21 cellular contexts compared by ENCODE assay signal in the genomic region with DNA sequence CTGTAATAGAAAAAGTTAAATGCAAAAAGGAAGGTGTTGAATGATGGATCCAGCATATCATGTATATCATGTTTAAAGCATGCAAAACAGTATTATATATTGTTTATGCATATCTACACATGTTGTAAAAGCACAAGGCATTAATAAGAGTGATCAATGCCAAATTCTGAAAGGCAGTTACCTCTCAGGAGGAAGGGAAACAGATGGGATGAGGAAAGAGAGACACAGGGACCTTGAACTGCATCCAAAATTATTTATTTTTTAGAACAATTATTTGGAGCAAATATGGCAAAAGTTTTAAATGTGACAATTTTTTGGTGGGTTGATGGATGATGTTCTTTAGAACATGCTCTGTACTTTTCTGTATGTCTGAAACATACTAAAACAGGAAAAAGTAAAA.
DNase-seq lines count a peak whose midpoint lies in the region; ATAC-seq, FAIRE-seq and TF ChIP-seq lines count a peak whose summit lies in the region.
"Had no signal": no experiment of that assay in that cellular context is flagged by ENCODE, and none has a peak within 500 bp of the region (broad histone marks: within the 10 kb centered on the region; RNA-seq: fewer than 3 reads in every experiment).

No MANE protein-coding gene starts in this region.

- ATAC-seq in A549 (no peak), HG03280 (IDR thresholded peaks at IDR 0.05; ENCODE audit: unreplicated experiment) (no peak), body of pancreas (no peak)

- CTCF ChIA-PET in A549 (lab: Yijun Ruan, JAX): interaction anchor here (1.4 kb wide), 1 partner anchor 9 kb away, joined by 3 read pairs; no protein-coding TSS in a partner anchor
- CTCF ChIA-PET in PC-9 (lab: Charles Lee): no interaction called here

- TF ChIP-seq RAD21 in A549 (conservative IDR thresholded peaks at IDR 0.05 in 1 of 2, IDR thresholded peaks at IDR 0.05 in 1 of 2): no peak

- H3K27me3 ChIP-seq in ACC112 (ENCODE audit: insufficient read depth, low read length) (no peaks in the 10 kb centered on the region), PC-9 (ENCODE audit: insufficient read depth, low read depth) (no peaks in the 10 kb centered on the region), body of pancreas (no peaks in the 10 kb centered on the region)
- H3K27me3 ChIP-seq: BE2C had no signal

- no peaks in the 10 kb centered on the region for H4K20me1 ChIP-seq in PC-9 (ENCODE audit: insufficient read depth)
- H4K20me1 ChIP-seq: BLaER1 treated with 17β-estradiol and CSF1 and Interleukin-3, amounts not matched to agents 10 nM and 100 nM had no signal

- FAIRE-seq in A549 (lab: Jason Lieb, UNC) (peak; percentile 93), colon (lab: Jason Lieb, UNC) (peak; percentile 10)
- FAIRE-seq: G401.6, GM12892, H54 had no signal

- intact Hi-C loops in PC-9 (cut with micrococcal nuclease; ENCODE audit: unreplicated experiment) (no loop called here), body of pancreas (cut with DNase I) (no loop called here)

- POLR2A ChIA-PET in A549 (lab: Yijun Ruan, JAX): no interaction called here
- POLR2A ChIA-PET in PC-9 (lab: Charles Lee; ENCODE audit: unreplicated experiment): interaction anchor here (0.6 kb wide), 1 partner anchor 23 kb away, joined by 4 read pairs; no protein-coding TSS in a partner anchor

- no peak for TF ChIP-seq EP300 in A549 (IDR thresholded peaks at IDR 0.05)

- no peaks in the 10 kb centered on the region for H3K79me2 ChIP-seq in ACC112 (ENCODE audit: control insufficient read depth, insufficient read depth, low read length, unreplicated experiment)
- H3K79me2 ChIP-seq in PC-9 (ENCODE audit: low read depth): no peaks in the 10 kb centered on the region

- no peak overlapping the region for H3K4me3 ChIP-seq in A549
- no peak overlapping the region for H3K4me3 ChIP-seq in ACC112 (ENCODE audit: low read depth, low read length)
- H3K4me3 ChIP-seq in PC-9: no peak overlapping the region
- H3K4me3 ChIP-seq in coronary artery: no peak overlapping the region
- H3K4me3 ChIP-seq in body of pancreas: no peak overlapping the region
- H3K4me3 ChIP-seq: BLaER1 treated with 17β-estradiol and CSF1 and Interleukin-3, amounts not matched to agents 10 nM and 100 nM; HAP-1 had no signal

- H3K4me1 ChIP-seq in A549: peaks cover 9% of the 10 kb centered on the region; the same call in 2 of the 3 replicates
- H3K4me1 ChIP-seq in ACC112 (ENCODE audit: control insufficient read depth, insufficient read depth, low read length, unreplicated experiment): peaks cover 12% of the 10 kb centered on the region
- peaks cover 30% of the 10 kb centered on the region for H3K4me1 ChIP-seq in PC-9 (replicated peaks; ENCODE audit: insufficient read depth)
- H3K4me1 ChIP-seq in body of pancreas: no peaks in the 10 kb centered on the region
- H3K4me1 ChIP-seq: BE2C; BLaER1 treated with 17β-estradiol and CSF1 and Interleukin-3, amounts not matched to agents 10 nM and 100 nM; HAP-1 had no signal

- H3F3A ChIP-seq in PC-9 (ENCODE audit: insufficient read depth, low read depth): 0 out of 2 replicates have a peak, but pooled peaks cover 3% of the 10 kb centered on the region

- no peak for DNase-seq in A549 (ENCODE audit: low read depth in 1 of 2, low spot score in 1 of 2)
- no peak for DNase-seq in PC-9
- DNase-seq in coronary artery (ENCODE audit: low spot score): no peak
- no peak for DNase-seq in body of pancreas
- DNase-seq: ACHN; AML-193; BE2C; Calu3; CD4-positive, alpha-beta T cell; COR-L47; DMS53; DMS79 treated with DMSO at 0.1 percent for 48 hours; GOT3 had no signal

- peak overlapping the region; percentile 50 for H2AFZ ChIP-seq in ACC112 (ENCODE audit: low read length, unreplicated experiment)
- H2AFZ ChIP-seq in PC-9: 0 out of 2 replicates have a peak overlapping the region, but pooled peaks have one; percentile 33

- TF ChIP-seq CTCF in A549 (IDR thresholded peaks at IDR 0.05) (no peak), PC-9 (conservative IDR thresholded peaks at IDR 0.05) (no peak), coronary artery (IDR thresholded peaks at IDR 0.05) (no peak), body of pancreas (IDR thresholded peaks at IDR 0.05) (no peak)

- no peaks in the 10 kb centered on the region for H3K9me2 ChIP-seq in PC-9 (ENCODE audit: insufficient read depth)

- H3K9me3 ChIP-seq in A549 (no peaks in the 10 kb centered on the region), PC-9 (ENCODE audit: insufficient read depth, low read depth) (0 out of 2 replicates have a peak, but pooled peaks cover 3% of the 10 kb centered on the region), body of pancreas (no peaks in the 10 kb centered on the region)
- H3K9me3 ChIP-seq: BE2C had no signal

- H3K27ac ChIP-seq in A549 (no peak overlapping the region), ACC112 (ENCODE audit: low read depth, low read length) (no peak overlapping the region), PC-9 (no peak overlapping the region), coronary artery (no peak overlapping the region), body of pancreas (no peak overlapping the region)
- H3K27ac ChIP-seq: BLaER1 treated with 17β-estradiol and CSF1 and Interleukin-3, amounts not matched to agents 10 nM and 100 nM had no signal

- H3K36me3 ChIP-seq in ACC112 (ENCODE audit: insufficient read depth, low read length): no peaks in the 10 kb centered on the region
- no peaks in the 10 kb centered on the region for H3K36me3 ChIP-seq in PC-9 (ENCODE audit: low read depth)
- no peaks in the 10 kb centered on the region for H3K36me3 ChIP-seq in body of pancreas (replicated peaks in 1 of 2; ENCODE audit: insufficient read depth in 1 of 2, low read depth in 2 of 2)
- H3K36me3 ChIP-seq: BE2C; BLaER1 treated with 17β-estradiol and CSF1 and Interleukin-3, amounts not matched to agents 10 nM and 100 nM; HAP-1 had no signal

- BruUV-seq in PC-9 (replicated peaks; lab: Mats Ljungman, UMichigan): no TSS peak

- TF ChIP-seq POLR2A in A549 (IDR thresholded peaks at IDR 0.05; ENCODE audit: low read length): no peak
- no peak for TF ChIP-seq POLR2A in body of pancreas (IDR thresholded peaks at IDR 0.05)

- H3K4me2 ChIP-seq in A549 (no peak overlapping the region), PC-9 (no peak overlapping the region)
- H3K4me2 ChIP-seq: BLaER1 treated with 17β-estradiol and CSF1 and Interleukin-3, amounts not matched to agents 10 nM and 100 nM had no signal

TF ChIP-seq in A549, 52 proteins besides CTCF, POLR2A, EP300 and RAD21:
- TF ChIP-seq FOSB (CRISPR knock-in tag; IDR thresholded peaks at IDR 0.05) (no peak), KDM1A (IDR thresholded peaks at IDR 0.05; ENCODE audit: low read depth) (no peak), TP53 (CRISPR knock-in tag; IDR thresholded peaks at IDR 0.05) (no peak), EHMT2 (IDR thresholded peaks at IDR 0.05; ENCODE audit: low read depth) (no peak), RFX5 (IDR thresholded peaks at IDR 0.05) (no peak), CBX8 (IDR thresholded peaks at IDR 0.05) (no peak), NR3C1 (IDR thresholded peaks at IDR 0.05) (no peak), MAZ (IDR thresholded peaks at IDR 0.05; ENCODE audit: borderline replicate concordance, low read depth, low read length) (no peak), SREBF2 (IDR thresholded peaks at IDR 0.05) (no peak), RCOR1 (IDR thresholded peaks at IDR 0.05; ENCODE audit: low read depth, low read length) (no peak), ESRRA (IDR thresholded peaks at IDR 0.05; ENCODE audit: borderline replicate concordance, low read length) (no peak), NPAS2 (CRISPR knock-in tag; IDR thresholded peaks at IDR 0.05; ENCODE audit: borderline replicate concordance) (no peak), ZNF302 (CRISPR knock-in tag; IDR thresholded peaks at IDR 0.05) (no peak)
- TF ChIP-seq, protein P1, sequence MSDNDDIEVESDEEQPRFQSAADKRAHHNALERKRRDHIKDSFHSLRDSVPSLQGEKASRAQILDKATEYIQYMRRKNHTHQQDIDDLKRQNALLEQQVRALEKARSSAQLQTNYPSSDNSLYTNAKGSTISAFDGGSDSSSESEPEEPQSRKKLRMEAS (IDR thresholded peaks at IDR 0.05): no peak
- TF ChIP-seq, protein P2, sequence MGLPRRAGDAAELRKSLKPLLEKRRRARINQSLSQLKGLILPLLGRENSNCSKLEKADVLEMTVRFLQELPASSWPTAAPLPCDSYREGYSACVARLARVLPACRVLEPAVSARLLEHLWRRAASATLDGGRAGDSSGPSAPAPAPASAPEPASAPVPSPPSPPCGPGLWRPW (IDR thresholded peaks at IDR 0.05): no peak
- TF ChIP-seq, protein P3, sequence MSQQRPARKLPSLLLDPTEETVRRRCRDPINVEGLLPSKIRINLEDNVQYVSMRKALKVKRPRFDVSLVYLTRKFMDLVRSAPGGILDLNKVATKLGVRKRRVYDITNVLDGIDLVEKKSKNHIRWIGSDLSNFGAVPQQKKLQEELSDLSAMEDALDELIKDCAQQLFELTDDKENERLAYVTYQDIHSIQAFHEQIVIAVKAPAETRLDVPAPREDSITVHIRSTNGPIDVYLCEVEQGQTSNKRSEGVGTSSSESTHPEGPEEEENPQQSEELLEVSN (IDR thresholded peaks at IDR 0.05; ENCODE audit: borderline replicate concordance, low read depth): no peak
TF ChIP-seq in A549: peak in this region for 0.
